13 cellular contexts compared by ENCODE assay signal in the genomic region with DNA sequence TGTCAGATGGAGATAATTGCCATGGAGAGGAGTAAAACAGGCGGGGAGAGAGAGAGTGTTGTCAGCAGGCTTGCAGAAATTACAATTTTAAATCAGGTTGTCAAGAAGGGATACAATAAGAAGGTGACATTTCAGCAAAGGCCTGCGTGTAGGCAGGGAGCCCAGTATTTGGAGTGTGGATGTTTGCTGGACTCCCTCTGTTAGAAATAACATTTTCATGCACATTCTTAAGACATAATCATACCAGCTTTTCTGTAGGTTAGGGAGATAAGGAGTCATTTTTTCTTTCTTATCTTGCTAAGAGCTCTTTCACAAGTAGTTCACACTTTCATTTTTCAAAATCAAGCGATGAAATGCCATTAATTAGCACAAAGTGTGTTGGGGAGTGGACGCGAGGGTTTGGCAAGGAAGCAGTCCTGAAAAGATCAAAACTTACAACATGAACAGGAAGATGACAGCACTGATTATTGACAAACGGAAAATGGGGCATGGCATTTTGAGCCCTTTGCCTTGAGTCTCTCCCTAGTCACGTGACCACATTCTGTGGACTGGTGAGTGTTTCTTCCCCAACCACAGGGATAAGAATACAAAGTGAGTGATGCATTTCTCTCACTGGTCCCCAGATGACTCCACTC.
DNase-seq lines count a peak whose midpoint lies in the region; ATAC-seq, FAIRE-seq and TF ChIP-seq lines count a peak whose summit lies in the region.
"Had no signal": no experiment of that assay in that cellular context is flagged by ENCODE, and none has a peak within 500 bp of the region (broad histone marks: within the 10 kb centered on the region; RNA-seq: fewer than 3 reads in every experiment).

No MANE protein-coding gene starts in this region.

- H3K9me3 Mint-ChIP-seq in brain = no peaks in the 10 kb centered on the region

- peak; percentile 4 for ATAC-seq in mucosa of descending colon
- ATAC-seq in T-helper 17 cell = no peak

- no peak overlapping the region for H3K4me3 ChIP-seq in mucosa of descending colon
- no peak overlapping the region for H3K4me3 ChIP-seq in effector memory CD4-positive, alpha-beta T cell (ENCODE audit: insufficient read depth, low read depth, low read length, poor library complexity, severe bottlenecking)
- H3K4me3 ChIP-seq: BLaER1 had no signal

- no peak for FAIRE-seq in GM19239 (lab: Jason Lieb, UNC)
- FAIRE-seq: frontal cortex had no signal

- no peaks in the 10 kb centered on the region for H3K27me3 ChIP-seq in effector memory CD4-positive, alpha-beta T cell (replicated peaks; ENCODE audit: control insufficient read depth, insufficient read depth, low read length, poor library complexity, severe bottlenecking)
- H3K27me3 ChIP-seq: BLaER1 had no signal

- H3K27me3 Mint-ChIP-seq in brain (peaks cover 6% of the 10 kb centered on the region), T-helper 17 cell (no peaks in the 10 kb centered on the region)

- no peak overlapping the region for H3K27ac ChIP-seq in effector memory CD4-positive, alpha-beta T cell (ENCODE audit: insufficient read depth, low read length, poor library complexity, severe bottlenecking)
- H3K27ac ChIP-seq: BLaER1 had no signal

- H3K27ac Mint-ChIP-seq in brain (peak overlapping the region; percentile 43 to 94 (median 89)), T-helper 17 cell (no peak overlapping the region)

- peak overlapping the region in 4 of 5 experiments; percentile 35 to 53 (median 44) for H3K4me3 Mint-ChIP-seq in brain
- no peak overlapping the region for H3K4me3 Mint-ChIP-seq in T-helper 17 cell

- no peak for TF ChIP-seq CTCF in brain (conservative IDR thresholded peaks at IDR 0.05)
- TF ChIP-seq CTCF in mucosa of descending colon (IDR thresholded peaks at IDR 0.05) = no peak

- DNase-seq in AG20443 (ENCODE audit: low spot score) (peak; percentile 26), MV-4-11 (lab: John Stamatoyannopoulos, UW) (peak; percentile 79), mucosa of descending colon (no peak), GM19239 (ENCODE audit: insufficient read length, low spot score) (no peak), NCI-H187 treated with DMSO at 0.1 percent for 48 hours (lab: John Stamatoyannopoulos, UW) (no peak), T-helper 17 cell (no peak)
- DNase-seq in effector memory CD4-positive, alpha-beta T cell = no peak
- DNase-seq: NCI-H1092 treated with DMSO at 0.1 percent for 48 hours; stimulated activated CD4-positive, alpha-beta T cell treated with anti-CD3 and anti-CD28 coated beads, Interleukin-15, amount 100 ng/mL, for 24 hours; stimulated activated naive CD4-positive, alpha-beta T cell had no signal

- H3K4me1 Mint-ChIP-seq in brain (peaks cover 66% of the 10 kb centered on the region), T-helper 17 cell (no peaks in the 10 kb centered on the region)

- H3K9me3 ChIP-seq in mucosa of descending colon (no peaks in the 10 kb centered on the region), T-helper 17 cell (ENCODE audit: control insufficient read depth, low read length, poor library complexity, severe bottlenecking) (no peaks in the 10 kb centered on the region)
- H3K9me3 ChIP-seq in effector memory CD4-positive, alpha-beta T cell (ENCODE audit: control insufficient read depth, low read length) = no peaks in the 10 kb centered on the region
- H3K9me3 ChIP-seq: BLaER1 had no signal

- peaks cover 6% of the 10 kb centered on the region for H3K4me1 ChIP-seq in mucosa of descending colon (ENCODE audit: low read depth)
- H3K4me1 ChIP-seq in effector memory CD4-positive, alpha-beta T cell (ENCODE audit: control insufficient read depth, insufficient read depth, low read length, poor library complexity, severe bottlenecking) = no peaks in the 10 kb centered on the region
- H3K4me1 ChIP-seq: BLaER1 had no signal

- H3K36me3 ChIP-seq in mucosa of descending colon (ENCODE audit: low read depth) = no peaks in the 10 kb centered on the region
- no peaks in the 10 kb centered on the region for H3K36me3 ChIP-seq in effector memory CD4-positive, alpha-beta T cell (ENCODE audit: control insufficient read depth, insufficient read depth, low read length)
- H3K36me3 ChIP-seq: BLaER1 had no signal

- H3K36me3 Mint-ChIP-seq in brain = no peaks in the 10 kb centered on the region
- H3K36me3 Mint-ChIP-seq in T-helper 17 cell (ENCODE audit: low read depth) = no peaks in the 10 kb centered on the region

- intact Hi-C loops in mucosa of descending colon (cut with DNase I, micrococcal nuclease) = no loop called here

Comparison
In these comparisons a context has a peak if more than half of its experiments do, and no peak if none do; other contexts are left out.
1. DNase-seq: peak in AG20443 (single experiment) and MV-4-11 (single experiment); none in mucosa of descending colon (0 of 3), GM19239 (single experiment), effector memory CD4-positive, alpha-beta T cell (0 of 3), NCI-H187 treated with DMSO at 0.1 percent for 48 hours (single experiment) and T-helper 17 cell (0 of 3).